Comparison of ENCODE assay signal across 13 cellular contexts in genomic region chr14:95725685-95726336, GRCh38.
DNase-seq lines count a peak whose midpoint lies in the region; ATAC-seq lines count a peak whose summit lies in the region.
"Had no signal": no experiment of that assay in that cellular context is flagged by ENCODE, and none has a peak within 500 bp of the region (broad histone marks: within the 10 kb centered on the region; RNA-seq: fewer than 3 reads in every experiment).

No MANE protein-coding gene starts in this region.

- ATAC-seq in GM18498 (IDR thresholded peaks at IDR 0.05; ENCODE audit: unreplicated experiment) (peak; percentile 87), GM19452 (IDR thresholded peaks at IDR 0.05; ENCODE audit: unreplicated experiment) (peak; percentile 83), HG02884 (IDR thresholded peaks at IDR 0.05; ENCODE audit: unreplicated experiment) (peak; percentile 80), HG03565 (IDR thresholded peaks at IDR 0.05; ENCODE audit: unreplicated experiment) (peak; percentile 68)
- ATAC-seq: activated CD8-positive, alpha-beta T cell treated with anti-CD3 and anti-CD28 coated beads for 36 hours; HepG2 had no signal

- DNase-seq in DMS 273 (lab: John Stamatoyannopoulos, UW; ENCODE audit: unreplicated experiment), result no peak
- DNase-seq in NK-92 (lab: John Stamatoyannopoulos, UW; ENCODE audit: unreplicated experiment), result no peak
- no peak for DNase-seq in NCI-H526 (lab: John Stamatoyannopoulos, UW)
- DNase-seq in stimulated activated CD4-positive, alpha-beta T cell treated with anti-CD3 and anti-CD28 coated beads, Interleukin-2, amount 100 ng/mL, for 24 hours, result no peak
- DNase-seq: activated CD8-positive, alpha-beta T cell treated with anti-CD3 and anti-CD28 coated beads for 36 hours; NCI-H345; sigmoid colon; SK-N-SH had no signal
